In genomic region chr9:33676746-33677505, GRCh38 we compare ENCODE assay signal across 8 cellular contexts.
DNase-seq lines count a peak whose midpoint lies in the region; ATAC-seq and TF ChIP-seq lines count a peak whose summit lies in the region.

No MANE protein-coding gene starts in this region.

- ATAC-seq in DND-41 (ENCODE audit: insufficient read depth, low read depth) (peak; percentile 44; the same call in 2 of the 3 replicates), lower lobe of right lung (peak; percentile 70 to 76), HG03196 (IDR thresholded peaks at IDR 0.05; ENCODE audit: unreplicated experiment) (no peak), GM18858 (IDR thresholded peaks at IDR 0.05; ENCODE audit: unreplicated experiment) (no peak)

- no peaks in the 10 kb centered on the region for H3K9me3 ChIP-seq in DND-41 (ENCODE audit: insufficient read depth, low read length, severe bottlenecking)
- no peaks in the 10 kb centered on the region for H3K9me3 ChIP-seq in lower lobe of right lung

- no peak overlapping the region for H2AFZ ChIP-seq in DND-41 (ENCODE audit: low read depth, low read length)

- H4K20me1 ChIP-seq in DND-41 (ENCODE audit: insufficient read depth, low read length): no peaks in the 10 kb centered on the region

- H3K79me2 ChIP-seq in DND-41 (ENCODE audit: insufficient read depth, low read length): no peaks in the 10 kb centered on the region

- TF ChIP-seq CTCF in DND-41 (IDR thresholded peaks at IDR 0.05; ENCODE audit: borderline replicate concordance, extremely low read depth, low read length, poor library complexity, severe bottlenecking) (no peak), lower lobe of right lung (IDR thresholded peaks at IDR 0.05) (no peak)

- H3K27ac ChIP-seq in DND-41 (ENCODE audit: low read length): no peak overlapping the region
- H3K27ac ChIP-seq in lower lobe of right lung: peak overlapping the region; percentile 49

- intact Hi-C loops in lower lobe of right lung (cut with DNase I): no loop called here

- DNase-seq in DND-41 (no peak), M059J (ENCODE audit: low read depth) (peak; percentile 13), ecto neural progenitor cell (ENCODE audit: low spot score) (peak; percentile 83), lower lobe of right lung (peak; percentile 46)
- peak; percentile 3 to 28 for DNase-seq in activated CD4-positive, alpha-beta T cell treated with anti-CD3 and anti-CD28 coated beads for 4 hours
- DNase-seq in stimulated activated CD8-positive, alpha-beta memory T cell treated with anti-CD3 and anti-CD28 coated beads, Interleukin-15, amount 100 ng/mL, for 24 hours (ENCODE audit: low read depth): peak; percentile 6

- H3K4me3 ChIP-seq in DND-41 (ENCODE audit: low read depth in 1 of 2, low read length in 2 of 2): no peak overlapping the region
- H3K4me3 ChIP-seq in lower lobe of right lung: peak overlapping the region; percentile 56

- no peak overlapping the region for H3K9ac ChIP-seq in DND-41 (ENCODE audit: low read depth, low read length)

- no peaks in the 10 kb centered on the region for H3K36me3 ChIP-seq in DND-41 (ENCODE audit: insufficient read depth, low read length)
- no peaks in the 10 kb centered on the region for H3K36me3 ChIP-seq in lower lobe of right lung

- H3K27me3 ChIP-seq in DND-41 (ENCODE audit: insufficient read depth, low read length, poor library complexity): no peaks in the 10 kb centered on the region
- peaks cover 26% of the 10 kb centered on the region for H3K27me3 ChIP-seq in lower lobe of right lung (ENCODE audit: low read depth)

- no peaks in the 10 kb centered on the region for H3K4me1 ChIP-seq in DND-41 (ENCODE audit: insufficient read depth, low read length)
- H3K4me1 ChIP-seq in lower lobe of right lung: peaks cover 4% of the 10 kb centered on the region

- no peak overlapping the region for H3K4me2 ChIP-seq in DND-41 (ENCODE audit: insufficient read depth, low read length)

Comparison
In these comparisons a context has a peak if more than half of its experiments do, and no peak if none do; other contexts are left out.
1. ATAC-seq: peak in DND-41 (single experiment) and lower lobe of right lung (2 of 2); none in HG03196 (single experiment) and GM18858 (single experiment).